In genomic region chr10:129952771-129953489, GRCh38 we compare ENCODE assay signal across 20 cellular contexts. TPM values are rescaled to one million over a fixed set of nuclear protein-coding genes. Genes with fewer than 3 reads are reported as not detected.
DNase-seq lines count a peak whose midpoint lies in the region; TF ChIP-seq lines count a peak whose summit lies in the region.
"Had no signal": no experiment of that assay in that cellular context is flagged by ENCODE, and none has a peak within 500 bp of the region (broad histone marks: within the 10 kb centered on the region; RNA-seq: fewer than 3 reads in every experiment).

No MANE protein-coding gene starts in this region.

- H3K9ac ChIP-seq in subcutaneous abdominal adipose tissue (ENCODE audit: low read length in 5 of 5) (peak overlapping the region in 2 of 5 donors; percentile 52 to 56), colonic mucosa (ENCODE audit: low read depth in 2 of 2, low read length in 2 of 2) (no peak overlapping the region)
- H3K9ac ChIP-seq: BLaER1 treated with 17β-estradiol and CSF1 and Interleukin-3, amounts not matched to agents 10 nM and 100 nM; parathyroid adenoma had no signal

- CTCF ChIA-PET in HEK293T (lab: Yijun Ruan, JAX): no interaction called here

- peak overlapping the region; percentile 96 for H3K27ac ChIP-seq in subcutaneous abdominal adipose tissue (ENCODE audit: low read depth, low read length)
- H3K27ac ChIP-seq in colonic mucosa: no peak overlapping the region
- no peak overlapping the region for H3K27ac ChIP-seq in testis
- H3K27ac ChIP-seq: BLaER1 treated with 17β-estradiol and CSF1 and Interleukin-3, amounts not matched to agents 10 nM and 100 nM; parathyroid adenoma; transverse colon; WERI-Rb-1 had no signal

- 79 to 87% methylated on average over 11 of the region's 11 CpGs for WGBS in testis, 2 donors

- no peak for TF ChIP-seq CTCF in colonic mucosa (IDR thresholded peaks at IDR 0.05)
- no peak for TF ChIP-seq CTCF in testis (IDR thresholded peaks at IDR 0.05)

- POLR2A ChIA-PET in HEK293T (lab: Yijun Ruan, JAX): no interaction called here

- DNase-seq in NCI-H69 (lab: John Stamatoyannopoulos, UW) (peak; percentile 15), fibroblast of peridontal ligament (ENCODE audit: extremely low read depth) (peak; percentile 96), myocyte (ENCODE audit: low read depth) (peak; percentile 92), colonic mucosa (no peak), NCI-H1436 treated with DMSO at 0.1 percent for 48 hours (lab: John Stamatoyannopoulos, UW) (no peak), HEK293T (ENCODE audit: extremely low spot score) (no peak), testis (no peak)
- DNase-seq: activated CD8-positive, alpha-beta T cell treated with anti-CD3 and anti-CD28 coated beads, Interleukin-2, amount 10 ng/mL, durations not matched to agents 7 days and 5 days; activated naive CD8-positive, alpha-beta T cell treated with anti-CD3 and anti-CD28 coated beads for 36 hours; activated T-cell treated with anti-CD3 and anti-CD28 coated beads, Interleukin-2, amount 50 U/mL, for 48 hours; Karpas-422; T-helper 1 cell; transverse colon; WERI-Rb-1 had no signal

- no peaks in the 10 kb centered on the region for H3K9me3 ChIP-seq in subcutaneous abdominal adipose tissue (ENCODE audit: control insufficient read depth in 5 of 5, low read length in 5 of 5)
- no peaks in the 10 kb centered on the region for H3K9me3 ChIP-seq in colonic mucosa
- H3K9me3 ChIP-seq in testis: no peaks in the 10 kb centered on the region
- H3K9me3 ChIP-seq: BLaER1 treated with 17β-estradiol and CSF1 and Interleukin-3, amounts not matched to agents 10 nM and 100 nM; transverse colon had no signal

- H3K4me1 ChIP-seq in subcutaneous abdominal adipose tissue (ENCODE audit: control insufficient read depth in 5 of 5, insufficient read depth in 5 of 5, low read length in 5 of 5) (peaks cover 25 to 97% (median 91%) of the 10 kb centered on the region in 5 donors), colonic mucosa (no peaks in the 10 kb centered on the region), testis (no peaks in the 10 kb centered on the region)
- H3K4me1 ChIP-seq: parathyroid adenoma, transverse colon had no signal

- no peak for TF ChIP-seq POLR2A in testis (IDR thresholded peaks at IDR 0.05)

- H3K4me3 ChIP-seq in subcutaneous abdominal adipose tissue (ENCODE audit: low read depth in 1 of 5, low read length in 5 of 5) (peak overlapping the region in 3 of 5 donors; percentile 41 to 58 (median 56)), colonic mucosa (no peak overlapping the region), testis (no peak overlapping the region)
- H3K4me3 ChIP-seq: BLaER1 treated with 17β-estradiol and CSF1 and Interleukin-3, amounts not matched to agents 10 nM and 100 nM; GM23338; transverse colon had no signal

- no peaks in the 10 kb centered on the region for H3K27me3 ChIP-seq in subcutaneous abdominal adipose tissue (ENCODE audit: control insufficient read depth in 5 of 5, insufficient read depth in 4 of 5, low read length in 5 of 5)
- H3K27me3 ChIP-seq in colonic mucosa: peaks cover 26% of the 10 kb centered on the region
- H3K27me3 ChIP-seq in testis: no peaks in the 10 kb centered on the region

- H3K36me3 ChIP-seq in subcutaneous abdominal adipose tissue (ENCODE audit: control insufficient read depth in 5 of 5, insufficient read depth in 5 of 5, low read length in 5 of 5) (peaks cover 0 to 3% (median 0%) of the 10 kb centered on the region in 5 donors), colonic mucosa (no peaks in the 10 kb centered on the region), testis (ENCODE audit: low read depth, missing control alignments) (no peaks in the 10 kb centered on the region)
- H3K36me3 ChIP-seq: BLaER1 treated with 17β-estradiol and CSF1 and Interleukin-3, amounts not matched to agents 10 nM and 100 nM; transverse colon; WERI-Rb-1 had no signal

- intact Hi-C loops in colonic mucosa (cut with DNase I): no loop called here
- intact Hi-C loops in testis (cut with DNase I; ENCODE audit: low total_unique reads): no loop called here

TF ChIP-seq in HEK293T, 16 proteins besides CTCF, POLR2A, EP300 and RAD21:
- no peak for TF ChIP-seq FOXA1 (IDR thresholded peaks at IDR 0.05)
- no peak for TF ChIP-seq CTBP1 (IDR thresholded peaks at IDR 0.05; ENCODE audit: borderline replicate concordance)
- no peak for TF ChIP-seq L3MBTL2 (conservative IDR thresholded peaks at IDR 0.05)
- no peak for TF ChIP-seq SUZ12 (IDR thresholded peaks at IDR 0.05)
- no peak for TF ChIP-seq ELF4 (IDR thresholded peaks at IDR 0.05)
- TF ChIP-seq TARDBP (IDR thresholded peaks at IDR 0.05): no peak
- TF ChIP-seq FOXM1 (IDR thresholded peaks at IDR 0.05; ENCODE audit: borderline replicate concordance): no peak
- TF ChIP-seq HDGF (IDR thresholded peaks at IDR 0.05; ENCODE audit: borderline replicate concordance): no peak
- TF ChIP-seq ZNF384 (IDR thresholded peaks at IDR 0.05): no peak
- no peak for TF ChIP-seq NFRKB (IDR thresholded peaks at IDR 0.05)
- TF ChIP-seq BHLHE40 (IDR thresholded peaks at IDR 0.05; ENCODE audit: borderline replicate concordance): no peak
- TF ChIP-seq PKNOX1 (IDR thresholded peaks at IDR 0.05): no peak
- no peak for TF ChIP-seq FOXK2 (IDR thresholded peaks at IDR 0.05)
- no peak for TF ChIP-seq ARNT (IDR thresholded peaks at IDR 0.05)
- no peak for TF ChIP-seq SP1 (IDR thresholded peaks at IDR 0.05)
- TF ChIP-seq LEF1 (IDR thresholded peaks at IDR 0.05; ENCODE audit: borderline replicate concordance): no peak

RNA-seq across cellular contexts. Expression of gene EBF3, which starts 11.1 kb away (rescaled TPM):
- 21.9 and 32.2 TPM in 2 replicates for total RNA-seq in myocyte
- polyA plus RNA-seq in myocyte (2012): 10.7 TPM
- total RNA-seq in colonic mucosa: under 1 TPM; 0.12 to 0.80 TPM
- 1 to 10 TPM; 6.0 to 7.6 TPM for total RNA-seq in testis
- polyA plus RNA-seq in testis (ENCODE audit: insufficient read depth, low read depth, low replicate concordance): 4.0 TPM
- total RNA-seq: activated CD8-positive, alpha-beta T cell treated with anti-CD3 and anti-CD28 coated beads, Interleukin-2, amount 10 ng/mL, durations not matched to agents 7 days and 5 days; activated naive CD8-positive, alpha-beta T cell treated with anti-CD3 and anti-CD28 coated beads for 36 hours; HT-29; left lobe of liver had no signal

Comparison
In these comparisons a context has a peak if more than half of its experiments do, and no peak if none do; other contexts are left out.
1. DNase-seq: peak in NCI-H69 (single experiment), fibroblast of peridontal ligament (single experiment) and myocyte (single experiment); none in colonic mucosa (single experiment), NCI-H1436 treated with DMSO at 0.1 percent for 48 hours (single experiment), HEK293T (single experiment) and testis (single experiment).
2. H3K4me3 ChIP-seq: peak in subcutaneous abdominal adipose tissue (3 of 5); none in colonic mucosa (single experiment) and testis (0 of 2).